In genomic region chr19:36149673-36150406, GRCh38 we compare ENCODE assay signal across 16 cellular contexts. TPM values are rescaled to one million over a fixed set of nuclear protein-coding genes. Genes with fewer than 3 reads are reported as not detected.
DNase-seq lines count a peak whose midpoint lies in the region; ATAC-seq and TF ChIP-seq lines count a peak whose summit lies in the region.
"Had no signal": no experiment of that assay in that cellular context is flagged by ENCODE, and none has a peak within 500 bp of the region (broad histone marks: within the 10 kb centered on the region; RNA-seq: fewer than 3 reads in every experiment).

No MANE protein-coding gene starts in this region.

- H3K4me3 ChIP-seq in breast epithelium (no peak overlapping the region), lower lobe of right lung (no peak overlapping the region)

- ATAC-seq in lower lobe of right lung (peak; percentile 4), GM21423 (IDR thresholded peaks at IDR 0.05; ENCODE audit: unreplicated experiment) (no peak)
- ATAC-seq: natural killer cell treated with Interleukin-12 subunit alpha and Interleukin-12 subunit beta and Interleukin-15 and Interleukin-18, amount 100 ng/mL, for 72 hours had no signal

- H3K27ac ChIP-seq in breast epithelium, result peak overlapping the region; percentile 96
- no peak overlapping the region for H3K27ac ChIP-seq in lower lobe of right lung

- no peak for TF ChIP-seq POLR2A in breast epithelium (IDR thresholded peaks at IDR 0.05)

- intact Hi-C loops in breast epithelium (cut with DNase I; ENCODE audit: low total_unique reads) (no loop called here), lower lobe of right lung (cut with DNase I) (no loop called here)

- DNase-seq in HPDE6-E6E7 (ENCODE audit: extremely low spot score), result peak; percentile 69
- peak; percentile 57 to 69 for DNase-seq in breast epithelium (ENCODE audit: low spot score in 2 of 2)
- no peak for DNase-seq in lower lobe of right lung
- DNase-seq in dermis blood vessel endothelial cell, result no peak
- DNase-seq in GDM1 (lab: John Stamatoyannopoulos, UW), result no peak
- DNase-seq: activated CD4-positive, alpha-beta T cell treated with anti-CD3 and anti-CD28 coated beads, Interleukin-2, amount 10 ng/mL, durations not matched to agents 24 days and 14 days; activated T-cell treated with anti-CD3 and anti-CD28 coated beads, Interleukin-2, amount 50 U/mL, for 72 hours; DMS79 treated with DMSO at 0.1 percent for 48 hours; glutamatergic neuron; NCI-H1417 treated with DMSO at 0.1 percent for 48 hours; NCI-H526 had no signal

- H3K4me1 ChIP-seq in breast epithelium, result peaks cover 0 to 3% of the 10 kb centered on the region in 2 donors
- peaks cover 19% of the 10 kb centered on the region for H3K4me1 ChIP-seq in lower lobe of right lung

- no peaks in the 10 kb centered on the region for H3K27me3 ChIP-seq in breast epithelium
- no peaks in the 10 kb centered on the region for H3K27me3 ChIP-seq in lower lobe of right lung (ENCODE audit: low read depth)

- H3K36me3 ChIP-seq in breast epithelium (peaks cover 5% of the 10 kb centered on the region), lower lobe of right lung (peaks cover 66% of the 10 kb centered on the region)

- TF ChIP-seq CTCF in breast epithelium (IDR thresholded peaks at IDR 0.05) (no peak), lower lobe of right lung (IDR thresholded peaks at IDR 0.05) (no peak)

- no peaks in the 10 kb centered on the region for H3K9me3 ChIP-seq in breast epithelium
- no peaks in the 10 kb centered on the region for H3K9me3 ChIP-seq in lower lobe of right lung

RNA-seq across cellular contexts. Expression of gene COX7A1, which starts 2.4 kb away (rescaled TPM):
- total RNA-seq in breast epithelium, result 10 to 100 TPM; 20.8 to 69.3 (median 29.5) TPM
- total RNA-seq in lower lobe of right lung, result 64.2 TPM
- total RNA-seq in dermis blood vessel endothelial cell, result 7.1 and 24.0 TPM in 2 replicates
- total RNA-seq: activated CD4-positive, alpha-beta T cell treated with anti-CD3 and anti-CD28 coated beads, Interleukin-2, amount 10 ng/mL, durations not matched to agents 24 days and 14 days; activated T-cell treated with anti-CD3 and anti-CD28 coated beads, Interleukin-2, amount 50 U/mL, for 72 hours; natural killer cell treated with Interleukin-12 subunit alpha and Interleukin-12 subunit beta and Interleukin-15 and Interleukin-18, amount 100 ng/mL, for 72 hours had no signal

RNA-seq across cellular contexts. Expression of gene CAPNS1, which starts 10.0 kb away (rescaled TPM):
- total RNA-seq in breast epithelium (100 to 1,000 TPM; 144 to 286 (median 200) TPM), lower lobe of right lung (584 TPM), dermis blood vessel endothelial cell (314 and 443 TPM in 2 replicates)

RNA-seq across cellular contexts. Expression of gene TBCB, which starts 34.6 kb away (rescaled TPM):
- total RNA-seq in breast epithelium (100 to 1,000 TPM; 106 to 146 (median 124) TPM), lower lobe of right lung (90.2 TPM), dermis blood vessel endothelial cell (201 and 226 TPM in 2 replicates)

RNA-seq across cellular contexts. Expression of gene POLR2I, which starts 35.2 kb away (rescaled TPM):
- total RNA-seq in breast epithelium, result 10 to 100 TPM; 44.2 to 68.2 (median 58.2) TPM
- total RNA-seq in lower lobe of right lung, result 38.7 TPM
- 42.9 and 71.1 TPM in 2 replicates for total RNA-seq in dermis blood vessel endothelial cell

RNA-seq across cellular contexts. Expression of gene OVOL3, which starts 38.9 kb away (rescaled TPM):
- total RNA-seq in breast epithelium (not detected), lower lobe of right lung (not detected), dermis blood vessel endothelial cell (not detected in 2 replicates)
- total RNA-seq: activated CD4-positive, alpha-beta T cell treated with anti-CD3 and anti-CD28 coated beads, Interleukin-2, amount 10 ng/mL, durations not matched to agents 24 days and 14 days; astrocyte; left lobe of liver; natural killer cell treated with Interleukin-12 subunit alpha and Interleukin-12 subunit beta and Interleukin-15 and Interleukin-18, amount 100 ng/mL, for 72 hours; sciatic nerve had no signal

Comparison
In these comparisons a context has a peak if more than half of its experiments do, and no peak if none do; other contexts are left out.
1. DNase-seq: peak in HPDE6-E6E7 (single experiment) and breast epithelium (2 of 2); none in lower lobe of right lung (single experiment), dermis blood vessel endothelial cell (single experiment) and GDM1 (single experiment).